ENCODE assay signal across 1 cellular context in the genomic region with DNA sequence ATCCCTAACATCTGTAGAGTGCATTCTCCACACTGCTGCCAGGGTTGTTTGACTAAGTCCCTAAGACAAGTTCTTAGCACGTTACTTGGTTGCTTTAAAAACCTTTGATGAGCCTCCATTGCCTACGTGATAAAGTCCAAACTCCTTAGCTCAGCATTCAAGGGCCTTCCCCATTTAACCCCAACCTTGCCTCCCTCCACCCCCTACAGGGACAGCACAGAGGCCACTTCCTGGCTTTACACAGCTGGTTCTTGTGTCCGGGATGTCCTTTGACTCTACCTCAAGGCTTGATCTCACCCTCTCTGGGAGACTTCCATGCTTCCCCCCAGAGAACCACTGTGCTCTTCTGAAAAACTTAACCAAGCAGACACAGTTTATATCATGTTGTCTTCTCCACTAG.
TF ChIP-seq lines count a peak whose summit lies in the region.

No MANE protein-coding gene starts in this region.

TF ChIP-seq in GM23338, 12 proteins besides CTCF, POLR2A, EP300 and RAD21:
- TF ChIP-seq, protein P1, sequence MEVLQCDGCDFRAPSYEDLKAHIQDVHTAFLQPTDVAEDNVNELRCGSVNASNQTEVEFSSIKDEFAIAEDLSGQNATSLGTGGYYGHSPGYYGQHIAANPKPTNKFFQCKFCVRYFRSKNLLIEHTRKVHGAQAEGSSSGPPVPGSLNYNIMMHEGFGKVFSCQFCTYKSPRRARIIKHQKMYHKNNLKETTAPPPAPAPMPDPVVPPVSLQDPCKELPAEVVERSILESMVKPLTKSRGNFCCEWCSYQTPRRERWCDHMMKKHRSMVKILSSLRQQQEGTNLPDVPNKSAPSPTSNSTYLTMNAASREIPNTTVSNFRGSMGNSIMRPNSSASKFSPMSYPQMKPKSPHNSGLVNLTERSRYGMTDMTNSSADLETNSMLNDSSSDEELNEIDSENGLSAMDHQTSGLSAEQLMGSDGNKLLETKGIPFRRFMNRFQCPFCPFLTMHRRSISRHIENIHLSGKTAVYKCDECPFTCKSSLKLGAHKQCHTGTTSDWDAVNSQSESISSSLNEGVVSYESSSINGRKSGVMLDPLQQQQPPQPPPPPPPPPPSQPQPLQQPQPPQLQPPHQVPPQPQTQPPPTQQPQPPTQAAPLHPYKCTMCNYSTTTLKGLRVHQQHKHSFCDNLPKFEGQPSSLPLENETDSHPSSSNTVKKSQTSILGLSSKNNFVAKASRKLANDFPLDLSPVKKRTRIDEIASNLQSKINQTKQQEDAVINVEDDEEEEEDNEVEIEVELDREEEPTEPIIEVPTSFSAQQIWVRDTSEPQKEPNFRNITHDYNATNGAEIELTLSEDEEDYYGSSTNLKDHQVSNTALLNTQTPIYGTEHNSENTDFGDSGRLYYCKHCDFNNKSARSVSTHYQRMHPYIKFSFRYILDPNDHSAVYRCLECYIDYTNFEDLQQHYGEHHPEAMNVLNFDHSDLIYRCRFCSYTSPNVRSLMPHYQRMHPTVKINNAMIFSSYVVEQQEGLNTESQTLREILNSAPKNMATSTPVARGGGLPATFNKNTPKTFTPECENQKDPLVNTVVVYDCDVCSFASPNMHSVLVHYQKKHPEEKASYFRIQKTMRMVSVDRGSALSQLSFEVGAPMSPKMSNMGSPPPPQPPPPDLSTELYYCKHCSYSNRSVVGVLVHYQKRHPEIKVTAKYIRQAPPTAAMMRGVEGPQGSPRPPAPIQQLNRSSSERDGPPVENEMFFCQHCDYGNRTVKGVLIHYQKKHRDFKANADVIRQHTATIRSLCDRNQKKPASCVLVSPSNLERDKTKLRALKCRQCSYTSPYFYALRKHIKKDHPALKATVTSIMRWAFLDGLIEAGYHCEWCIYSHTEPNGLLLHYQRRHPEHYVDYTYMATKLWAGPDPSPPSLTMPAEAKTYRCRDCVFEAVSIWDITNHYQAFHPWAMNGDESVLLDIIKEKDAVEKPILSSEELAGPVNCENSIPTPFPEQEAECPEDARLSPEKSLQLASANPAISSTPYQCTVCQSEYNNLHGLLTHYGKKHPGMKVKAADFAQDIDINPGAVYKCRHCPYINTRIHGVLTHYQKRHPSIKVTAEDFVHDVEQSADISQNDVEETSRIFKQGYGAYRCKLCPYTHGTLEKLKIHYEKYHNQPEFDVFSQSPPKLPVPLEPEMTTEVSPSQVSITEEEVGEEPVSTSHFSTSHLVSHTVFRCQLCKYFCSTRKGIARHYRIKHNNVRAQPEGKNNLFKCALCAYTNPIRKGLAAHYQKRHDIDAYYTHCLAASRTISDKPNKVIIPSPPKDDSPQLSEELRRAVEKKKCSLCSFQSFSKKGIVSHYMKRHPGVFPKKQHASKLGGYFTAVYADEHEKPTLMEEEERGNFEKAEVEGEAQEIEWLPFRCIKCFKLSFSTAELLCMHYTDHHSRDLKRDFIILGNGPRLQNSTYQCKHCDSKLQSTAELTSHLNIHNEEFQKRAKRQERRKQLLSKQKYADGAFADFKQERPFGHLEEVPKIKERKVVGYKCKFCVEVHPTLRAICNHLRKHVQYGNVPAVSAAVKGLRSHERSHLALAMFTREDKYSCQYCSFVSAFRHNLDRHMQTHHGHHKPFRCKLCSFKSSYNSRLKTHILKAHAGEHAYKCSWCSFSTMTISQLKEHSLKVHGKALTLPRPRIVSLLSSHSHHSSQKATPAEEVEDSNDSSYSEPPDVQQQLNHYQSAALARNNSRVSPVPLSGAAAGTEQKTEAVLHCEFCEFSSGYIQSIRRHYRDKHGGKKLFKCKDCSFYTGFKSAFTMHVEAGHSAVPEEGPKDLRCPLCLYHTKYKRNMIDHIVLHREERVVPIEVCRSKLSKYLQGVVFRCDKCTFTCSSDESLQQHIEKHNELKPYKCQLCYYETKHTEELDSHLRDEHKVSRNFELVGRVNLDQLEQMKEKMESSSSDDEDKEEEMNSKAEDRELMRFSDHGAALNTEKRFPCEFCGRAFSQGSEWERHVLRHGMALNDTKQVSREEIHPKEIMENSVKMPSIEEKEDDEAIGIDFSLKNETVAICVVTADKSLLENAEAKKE (CRISPR knock-in tag; IDR thresholded peaks at IDR 0.05) = 0 out of 2 replicates have a peak, but pooled peaks have one; percentile 8
- TF ChIP-seq, protein P2, sequence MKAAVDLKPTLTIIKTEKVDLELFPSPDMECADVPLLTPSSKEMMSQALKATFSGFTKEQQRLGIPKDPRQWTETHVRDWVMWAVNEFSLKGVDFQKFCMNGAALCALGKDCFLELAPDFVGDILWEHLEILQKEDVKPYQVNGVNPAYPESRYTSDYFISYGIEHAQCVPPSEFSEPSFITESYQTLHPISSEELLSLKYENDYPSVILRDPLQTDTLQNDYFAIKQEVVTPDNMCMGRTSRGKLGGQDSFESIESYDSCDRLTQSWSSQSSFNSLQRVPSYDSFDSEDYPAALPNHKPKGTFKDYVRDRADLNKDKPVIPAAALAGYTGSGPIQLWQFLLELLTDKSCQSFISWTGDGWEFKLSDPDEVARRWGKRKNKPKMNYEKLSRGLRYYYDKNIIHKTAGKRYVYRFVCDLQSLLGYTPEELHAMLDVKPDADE (IDR thresholded peaks at IDR 0.05) = no peak
